1 cellular context compared by ENCODE assay signal in genomic region chr16:31699601-31700000, GRCh38.
TF ChIP-seq lines count a peak whose summit lies in the region.

No MANE protein-coding gene starts in this region.

TF ChIP-seq in SK-N-SH, 30 proteins besides CTCF, POLR2A, EP300 and RAD21 (continued from another document):
- TF ChIP-seq FOXM1 (IDR thresholded peaks at IDR 0.05; ENCODE audit: low read depth), result no peak
TF ChIP-seq in SK-N-SH: peak in this region for 0.
